ENCODE assay signal across 13 cellular contexts in genomic region chr7:24851791-24852190, GRCh38.
DNase-seq lines count a peak whose midpoint lies in the region; ATAC-seq and TF ChIP-seq lines count a peak whose summit lies in the region.
"Had no signal": no experiment of that assay in that cellular context is flagged by ENCODE, and none has a peak within 500 bp of the region (broad histone marks: within the 10 kb centered on the region; RNA-seq: fewer than 3 reads in every experiment).

No MANE protein-coding gene starts in this region.

- H3K36me3 ChIP-seq in GM23338 (ENCODE audit: insufficient read depth) (no peaks in the 10 kb centered on the region), SJSA1 (peaks cover 8% of the 10 kb centered on the region), endodermal cell (ENCODE audit: control insufficient read depth, insufficient read depth, low read length) (no peaks in the 10 kb centered on the region), upper lobe of right lung (no peaks in the 10 kb centered on the region)
- H3K36me3 ChIP-seq: thyroid gland had no signal

- H3K36me3 Mint-ChIP-seq in GM23338 (ENCODE audit: low read depth) (no peaks in the 10 kb centered on the region), endodermal cell (ENCODE audit: low read depth) (no peaks in the 10 kb centered on the region)

- no peaks in the 10 kb centered on the region for H4K20me1 ChIP-seq in GM23338 (replicated peaks; ENCODE audit: insufficient read depth)

- no peaks in the 10 kb centered on the region for H3K27me3 ChIP-seq in GM23338 (ENCODE audit: insufficient read depth)
- H3K27me3 ChIP-seq in SJSA1 (replicated peaks), result no peaks in the 10 kb centered on the region
- H3K27me3 ChIP-seq in endodermal cell (ENCODE audit: control insufficient read depth, insufficient read depth, low read length, poor library complexity, severe bottlenecking), result no peaks in the 10 kb centered on the region
- no peaks in the 10 kb centered on the region for H3K27me3 ChIP-seq in right cardiac atrium (ENCODE audit: control insufficient read depth, insufficient read depth)
- no peaks in the 10 kb centered on the region for H3K27me3 ChIP-seq in upper lobe of right lung
- H3K27me3 ChIP-seq: hepatocyte, Peyer's patch, thyroid gland had no signal

- no peak overlapping the region for H2AFZ ChIP-seq in GM23338
- H2AFZ ChIP-seq: hepatocyte had no signal

- H3K27ac ChIP-seq in GM23338 (ENCODE audit: low read depth) (no peak overlapping the region), SJSA1 (no peak overlapping the region), endodermal cell (ENCODE audit: low read depth, low read length) (no peak overlapping the region), right cardiac atrium (ENCODE audit: low read length) (no peak overlapping the region), upper lobe of right lung (no peak overlapping the region)
- H3K27ac ChIP-seq: hepatocyte, Peyer's patch, thyroid gland had no signal

- H3K79me2 ChIP-seq in GM23338 (replicated peaks; ENCODE audit: insufficient read depth), result no peaks in the 10 kb centered on the region
- H3K79me2 ChIP-seq: hepatocyte had no signal

- H3K4me1 ChIP-seq in GM23338 (ENCODE audit: insufficient read depth) (peaks cover 16% of the 10 kb centered on the region), SJSA1 (replicated peaks) (peaks cover 8% of the 10 kb centered on the region), endodermal cell (ENCODE audit: control insufficient read depth, insufficient read depth, low read length) (no peaks in the 10 kb centered on the region), right cardiac atrium (ENCODE audit: control insufficient read depth, insufficient read depth, low read length) (no peaks in the 10 kb centered on the region), upper lobe of right lung (no peaks in the 10 kb centered on the region)
- H3K4me1 ChIP-seq: Peyer's patch, thyroid gland had no signal

- TF ChIP-seq CTCF in GM23338 (conservative IDR thresholded peaks at IDR 0.05; ENCODE audit: low read depth in 2 of 2) (no peak), endodermal cell (conservative IDR thresholded peaks at IDR 0.05) (no peak), upper lobe of right lung (IDR thresholded peaks at IDR 0.05) (no peak), GM13976 (IDR thresholded peaks at IDR 0.05; ENCODE audit: borderline replicate concordance, control extremely low read depth, extremely low read depth, insufficient read depth, missing control alignments) (no peak)

- intact Hi-C loops in right cardiac atrium (cut with DNase I) (no loop called here), upper lobe of right lung (cut with DNase I) (no loop called here)

- H3K27me3 Mint-ChIP-seq in GM23338 (ENCODE audit: insufficient read depth, low read depth, poor library complexity) (no peaks in the 10 kb centered on the region), endodermal cell (ENCODE audit: insufficient read depth) (no peaks in the 10 kb centered on the region)
- H3K27me3 Mint-ChIP-seq: CD4-positive, alpha-beta T cell had no signal

- H3K4me3 Mint-ChIP-seq in GM23338 (no peak overlapping the region), endodermal cell (no peak overlapping the region)
- H3K4me3 Mint-ChIP-seq: CD4-positive, alpha-beta T cell; nephron had no signal

- H3K27ac Mint-ChIP-seq in GM23338, result peak overlapping the region; percentile 2; the same call in 1 of the 2 replicates
- no peak overlapping the region for H3K27ac Mint-ChIP-seq in endodermal cell
- H3K27ac Mint-ChIP-seq: CD4-positive, alpha-beta T cell; nephron had no signal

- peak; percentile 33; the same call in 2 of the 3 replicates for ATAC-seq in GM23338
- no peak for ATAC-seq in right cardiac atrium
- no peak for ATAC-seq in HG02571 (IDR thresholded peaks at IDR 0.05; ENCODE audit: unreplicated experiment)
- no peak for ATAC-seq in upper lobe of right lung

- H3K4me2 ChIP-seq in GM23338, result no peak overlapping the region
- H3K4me2 ChIP-seq: hepatocyte had no signal

- H3K9me3 ChIP-seq in SJSA1 (replicated peaks), result no peaks in the 10 kb centered on the region
- no peaks in the 10 kb centered on the region for H3K9me3 ChIP-seq in endodermal cell (ENCODE audit: control insufficient read depth, low read length)
- H3K9me3 ChIP-seq in right cardiac atrium (ENCODE audit: control insufficient read depth, low read length), result no peaks in the 10 kb centered on the region
- no peaks in the 10 kb centered on the region for H3K9me3 ChIP-seq in upper lobe of right lung
- H3K9me3 ChIP-seq: Peyer's patch, thyroid gland had no signal

- H3K9me3 Mint-ChIP-seq in GM23338 (no peaks in the 10 kb centered on the region), endodermal cell (no peaks in the 10 kb centered on the region)
- H3K9me3 Mint-ChIP-seq: CD4-positive, alpha-beta T cell; nephron had no signal

- in situ Hi-C loops in GM13976 (cut with MboI; ENCODE audit: low sequenced_read_pairs, unreplicated experiment), result no loop called here

- peaks cover 23% of the 10 kb centered on the region for H3K4me1 Mint-ChIP-seq in GM23338
- H3K4me1 Mint-ChIP-seq in endodermal cell, result peaks cover 9% of the 10 kb centered on the region
- H3K4me1 Mint-ChIP-seq: nephron had no signal

- H3K4me3 ChIP-seq in GM23338 (no peak overlapping the region), SJSA1 (no peak overlapping the region), endodermal cell (ENCODE audit: low read length) (no peak overlapping the region), right cardiac atrium (ENCODE audit: low read length) (no peak overlapping the region), upper lobe of right lung (no peak overlapping the region)
- H3K4me3 ChIP-seq: hepatocyte, Peyer's patch, thyroid gland had no signal

- H3F3A ChIP-seq in GM23338 (replicated peaks; ENCODE audit: low read depth), result no peaks in the 10 kb centered on the region

- H3K9ac ChIP-seq in endodermal cell (ENCODE audit: extremely low read depth, low read length, poor library complexity, severe bottlenecking), result no peak overlapping the region

- H3K9me2 ChIP-seq in GM23338 (ENCODE audit: insufficient read depth), result no peaks in the 10 kb centered on the region

- DNase-seq in A172 (ENCODE audit: low spot score) (peak; percentile 59), GM23338 (ENCODE audit: low spot score) (no peak), SJSA1 (ENCODE audit: low read depth in 1 of 2, low spot score in 2 of 2) (peak; percentile 30 to 54), endodermal cell (peak; percentile 72), right cardiac atrium (no peak), upper lobe of right lung (no peak), GM13976 (ENCODE audit: low spot score) (no peak)
- DNase-seq: CD4-positive, alpha-beta T cell; Peyer's patch; thyroid gland had no signal

TF ChIP-seq in GM23338, 12 proteins besides CTCF, POLR2A, EP300 and RAD21 (continues in another document):
- TF ChIP-seq POLR2AphosphoS5 (IDR thresholded peaks at IDR 0.05; ENCODE audit: low read depth) (no peak), EZH2 (IDR thresholded peaks at IDR 0.05; ENCODE audit: low read depth, unreplicated experiment) (no peak), ZNF114 (CRISPR knock-in tag; IDR thresholded peaks at IDR 0.05) (no peak), EZH2phosphoT487 (IDR thresholded peaks at IDR 0.05; ENCODE audit: unreplicated experiment) (no peak)

Comparison
In these comparisons a context has a peak if more than half of its experiments do, and no peak if none do; other contexts are left out.
1. DNase-seq: peak in A172 (single experiment), SJSA1 (2 of 2) and endodermal cell (single experiment); none in GM23338 (single experiment), right cardiac atrium (0 of 3), upper lobe of right lung (single experiment) and GM13976 (single experiment).